ENCODE assay signal across 2 cellular contexts in genomic region chr7:80552304-80552703, GRCh38.
TF ChIP-seq lines count a peak whose summit lies in the region.

No MANE protein-coding gene starts in this region.

TF ChIP-seq in HCT116, 20 proteins besides CTCF, POLR2A, EP300 and RAD21 (continued from another document):
- TF ChIP-seq YY1 (IDR thresholded peaks at IDR 0.05; ENCODE audit: extremely low read depth, insufficient replicate concordance, low read depth, low read length) (no peak), EZH2phosphoT487 (IDR thresholded peaks at IDR 0.05; ENCODE audit: borderline replicate concordance) (no peak), ELF1 (IDR thresholded peaks at IDR 0.05; ENCODE audit: borderline replicate concordance, low read depth) (no peak), EZH2 (IDR thresholded peaks at IDR 0.05) (no peak), SIN3A (IDR thresholded peaks at IDR 0.05; ENCODE audit: low read depth) (no peak), EGR1 (IDR thresholded peaks at IDR 0.05; ENCODE audit: low read depth) (no peak)
- TF ChIP-seq, protein P1, sequence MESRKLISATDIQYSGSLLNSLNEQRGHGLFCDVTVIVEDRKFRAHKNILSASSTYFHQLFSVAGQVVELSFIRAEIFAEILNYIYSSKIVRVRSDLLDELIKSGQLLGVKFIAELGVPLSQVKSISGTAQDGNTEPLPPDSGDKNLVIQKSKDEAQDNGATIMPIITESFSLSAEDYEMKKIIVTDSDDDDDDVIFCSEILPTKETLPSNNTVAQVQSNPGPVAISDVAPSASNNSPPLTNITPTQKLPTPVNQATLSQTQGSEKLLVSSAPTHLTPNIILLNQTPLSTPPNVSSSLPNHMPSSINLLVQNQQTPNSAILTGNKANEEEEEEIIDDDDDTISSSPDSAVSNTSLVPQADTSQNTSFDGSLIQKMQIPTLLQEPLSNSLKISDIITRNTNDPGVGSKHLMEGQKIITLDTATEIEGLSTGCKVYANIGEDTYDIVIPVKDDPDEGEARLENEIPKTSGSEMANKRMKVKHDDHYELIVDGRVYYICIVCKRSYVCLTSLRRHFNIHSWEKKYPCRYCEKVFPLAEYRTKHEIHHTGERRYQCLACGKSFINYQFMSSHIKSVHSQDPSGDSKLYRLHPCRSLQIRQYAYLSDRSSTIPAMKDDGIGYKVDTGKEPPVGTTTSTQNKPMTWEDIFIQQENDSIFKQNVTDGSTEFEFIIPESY (IDR thresholded peaks at IDR 0.05; ENCODE audit: extremely low read depth, insufficient replicate concordance, low read length): no peak
- TF ChIP-seq, protein P2, sequence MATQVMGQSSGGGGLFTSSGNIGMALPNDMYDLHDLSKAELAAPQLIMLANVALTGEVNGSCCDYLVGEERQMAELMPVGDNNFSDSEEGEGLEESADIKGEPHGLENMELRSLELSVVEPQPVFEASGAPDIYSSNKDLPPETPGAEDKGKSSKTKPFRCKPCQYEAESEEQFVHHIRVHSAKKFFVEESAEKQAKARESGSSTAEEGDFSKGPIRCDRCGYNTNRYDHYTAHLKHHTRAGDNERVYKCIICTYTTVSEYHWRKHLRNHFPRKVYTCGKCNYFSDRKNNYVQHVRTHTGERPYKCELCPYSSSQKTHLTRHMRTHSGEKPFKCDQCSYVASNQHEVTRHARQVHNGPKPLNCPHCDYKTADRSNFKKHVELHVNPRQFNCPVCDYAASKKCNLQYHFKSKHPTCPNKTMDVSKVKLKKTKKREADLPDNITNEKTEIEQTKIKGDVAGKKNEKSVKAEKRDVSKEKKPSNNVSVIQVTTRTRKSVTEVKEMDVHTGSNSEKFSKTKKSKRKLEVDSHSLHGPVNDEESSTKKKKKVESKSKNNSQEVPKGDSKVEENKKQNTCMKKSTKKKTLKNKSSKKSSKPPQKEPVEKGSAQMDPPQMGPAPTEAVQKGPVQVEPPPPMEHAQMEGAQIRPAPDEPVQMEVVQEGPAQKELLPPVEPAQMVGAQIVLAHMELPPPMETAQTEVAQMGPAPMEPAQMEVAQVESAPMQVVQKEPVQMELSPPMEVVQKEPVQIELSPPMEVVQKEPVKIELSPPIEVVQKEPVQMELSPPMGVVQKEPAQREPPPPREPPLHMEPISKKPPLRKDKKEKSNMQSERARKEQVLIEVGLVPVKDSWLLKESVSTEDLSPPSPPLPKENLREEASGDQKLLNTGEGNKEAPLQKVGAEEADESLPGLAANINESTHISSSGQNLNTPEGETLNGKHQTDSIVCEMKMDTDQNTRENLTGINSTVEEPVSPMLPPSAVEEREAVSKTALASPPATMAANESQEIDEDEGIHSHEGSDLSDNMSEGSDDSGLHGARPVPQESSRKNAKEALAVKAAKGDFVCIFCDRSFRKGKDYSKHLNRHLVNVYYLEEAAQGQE (IDR thresholded peaks at IDR 0.05; ENCODE audit: low read depth): no peak

TF ChIP-seq in GM23338, 12 proteins besides CTCF, POLR2A, EP300 and RAD21 (continued from another document):
- TF ChIP-seq, protein P2 (IDR thresholded peaks at IDR 0.05; ENCODE audit: unreplicated experiment): no peak
- TF ChIP-seq POLR2AphosphoS5 (IDR thresholded peaks at IDR 0.05; ENCODE audit: low read depth) (no peak), ZNF331 (CRISPR knock-in tag; IDR thresholded peaks at IDR 0.05; ENCODE audit: low read depth) (no peak), EZH2phosphoT487 (IDR thresholded peaks at IDR 0.05; ENCODE audit: unreplicated experiment) (no peak), ZNF114 (CRISPR knock-in tag; IDR thresholded peaks at IDR 0.05) (no peak), CREB1 (CRISPR knock-in tag; IDR thresholded peaks at IDR 0.05; ENCODE audit: low read depth) (no peak), ZNF462 (CRISPR knock-in tag; IDR thresholded peaks at IDR 0.05) (no peak)
- TF ChIP-seq, protein P3, sequence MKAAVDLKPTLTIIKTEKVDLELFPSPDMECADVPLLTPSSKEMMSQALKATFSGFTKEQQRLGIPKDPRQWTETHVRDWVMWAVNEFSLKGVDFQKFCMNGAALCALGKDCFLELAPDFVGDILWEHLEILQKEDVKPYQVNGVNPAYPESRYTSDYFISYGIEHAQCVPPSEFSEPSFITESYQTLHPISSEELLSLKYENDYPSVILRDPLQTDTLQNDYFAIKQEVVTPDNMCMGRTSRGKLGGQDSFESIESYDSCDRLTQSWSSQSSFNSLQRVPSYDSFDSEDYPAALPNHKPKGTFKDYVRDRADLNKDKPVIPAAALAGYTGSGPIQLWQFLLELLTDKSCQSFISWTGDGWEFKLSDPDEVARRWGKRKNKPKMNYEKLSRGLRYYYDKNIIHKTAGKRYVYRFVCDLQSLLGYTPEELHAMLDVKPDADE (IDR thresholded peaks at IDR 0.05): no peak
